In the genomic region with DNA sequence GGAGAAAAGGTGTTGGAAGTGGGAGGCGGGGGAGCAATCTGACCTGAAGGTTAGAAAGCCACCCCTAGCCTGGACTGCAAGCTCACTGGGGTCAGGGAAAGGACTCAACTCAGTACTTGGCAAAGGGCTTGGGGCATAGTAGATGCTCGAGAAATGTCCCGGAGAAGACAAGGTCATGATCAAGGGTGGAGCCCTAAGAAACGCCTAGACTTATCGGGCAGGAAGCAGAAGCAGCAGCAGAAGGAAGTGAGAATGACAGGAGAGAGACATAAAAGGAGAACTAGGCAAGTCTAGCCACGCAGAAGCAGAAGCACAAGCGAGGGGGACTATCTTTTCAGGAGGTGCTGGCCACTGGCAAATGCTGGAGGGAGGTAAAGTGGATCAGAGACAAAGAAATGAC, we compare ENCODE assay signal across 8 cellular contexts. TPM values are rescaled to one million over a fixed set of nuclear protein-coding genes. Genes with fewer than 3 reads are reported as not detected.
DNase-seq lines count a peak whose midpoint lies in the region; ATAC-seq, FAIRE-seq and TF ChIP-seq lines count a peak whose summit lies in the region.

No MANE protein-coding gene starts in this region.

- DNase-seq in GM10248 (ENCODE audit: extremely low spot score) (peak; percentile 71), keratinocyte (ENCODE audit: low read depth, low spot score) (no peak), DMS79 treated with DMSO at 0.1 percent for 48 hours (lab: John Stamatoyannopoulos, UW) (no peak), MM.1S (no peak), NCI-H2107 (lab: John Stamatoyannopoulos, UW) (no peak), Calu3 (no peak)

- dilution Hi-C loops in keratinocyte (cut with MboI; ENCODE audit: extremely low pct_ligation_motif_present, low sequenced_read_pairs), result no loop called here

- TF ChIP-seq CTCF in GM10248 (IDR thresholded peaks at IDR 0.05; ENCODE audit: control extremely low read depth, extremely low read depth, low read depth, missing control alignments) (no peak), OCI-LY3 (IDR thresholded peaks at IDR 0.05; ENCODE audit: low read depth, low read length) (no peak), keratinocyte (optimal IDR thresholded peaks at IDR 0.05 in 1 of 3, IDR thresholded peaks at IDR 0.05 in 1 of 3, conservative IDR thresholded peaks at IDR 0.05 in 1 of 3; ENCODE audit: extremely low read depth in 1 of 3, insufficient read depth in 2 of 3, low read length in 3 of 3) (no peak), MM.1S (IDR thresholded peaks at IDR 0.05; ENCODE audit: low read length) (no peak), Calu3 (IDR thresholded peaks at IDR 0.05; ENCODE audit: unreplicated experiment) (no peak)

- peaks cover 3% of the 10 kb centered on the region for H3K9me3 Mint-ChIP-seq in Calu3 (ENCODE audit: low read depth, unreplicated experiment)

- H3K79me2 ChIP-seq in OCI-LY3 (ENCODE audit: low read length) (peaks cover 96% of the 10 kb centered on the region), keratinocyte (ENCODE audit: control insufficient read depth, insufficient read depth, low read length) (peaks cover 95% of the 10 kb centered on the region), MM.1S (ENCODE audit: low read length) (no peaks in the 10 kb centered on the region)

- POLR2A ChIA-PET in GM10248 (lab: Yijun Ruan, JAX), result no interaction called here

- no peak overlapping the region for H2AFZ ChIP-seq in OCI-LY3 (ENCODE audit: low read depth, low read length)
- H2AFZ ChIP-seq in keratinocyte (ENCODE audit: control insufficient read depth, low read length), result no peak overlapping the region
- H2AFZ ChIP-seq in MM.1S (ENCODE audit: low read length), result no peak overlapping the region

- H4K20me1 ChIP-seq in OCI-LY3 (ENCODE audit: insufficient read depth, low read length) (peaks cover 56% of the 10 kb centered on the region), keratinocyte (ENCODE audit: control insufficient read depth, extremely low read depth, insufficient read depth, low read length) (peaks cover 18% of the 10 kb centered on the region), MM.1S (ENCODE audit: insufficient read depth, low read length) (no peaks in the 10 kb centered on the region)

- no TSS peak for BruUV-seq in Calu3 (replicated peaks; lab: Mats Ljungman, UMichigan)

- H3K4me2 ChIP-seq in OCI-LY3 (ENCODE audit: low read length) (peak overlapping the region; percentile 63), keratinocyte (ENCODE audit: control insufficient read depth, extremely low read depth, insufficient read depth, low read depth, low read length) (peak overlapping the region; percentile 17), MM.1S (ENCODE audit: low read depth, low read length) (no peak overlapping the region)

- H3K27ac ChIP-seq in OCI-LY3 (ENCODE audit: low read length), result peak overlapping the region; percentile 91
- H3K27ac ChIP-seq in keratinocyte (ENCODE audit: control insufficient read depth, insufficient read depth, low read length), result no peak overlapping the region
- no peak overlapping the region for H3K27ac ChIP-seq in MM.1S (ENCODE audit: low read length)

- no peak for FAIRE-seq in keratinocyte (lab: Jason Lieb, UNC)

- H3K4me3 ChIP-seq in OCI-LY3 (ENCODE audit: low read length), result peak overlapping the region; percentile 44
- no peak overlapping the region for H3K4me3 ChIP-seq in keratinocyte (ENCODE audit: control insufficient read depth in 2 of 3, extremely low read depth in 1 of 3, insufficient read depth in 2 of 3, low read depth in 1 of 3, low read length in 3 of 3)
- no peak overlapping the region for H3K4me3 ChIP-seq in MM.1S (ENCODE audit: low read length)

- CTCF ChIA-PET in GM10248 (lab: Yijun Ruan, JAX), result interaction anchor here (1.2 to 3.5 kb wide), 5 partner anchors 8 to 102 kb away, joined by 3 to 18 read pairs (median 10); no protein-coding TSS in a partner anchor
- CTCF ChIA-PET in Calu3 (lab: Charles Lee), result no interaction called here

- H3K9me3 ChIP-seq in OCI-LY3 (ENCODE audit: insufficient read depth, low read length) (peaks cover 42% of the 10 kb centered on the region), keratinocyte (ENCODE audit: control insufficient read depth, low read depth, low read length) (no peaks in the 10 kb centered on the region), MM.1S (replicated peaks; ENCODE audit: insufficient read depth, low read length) (no peaks in the 10 kb centered on the region)

- H3K4me1 ChIP-seq in OCI-LY3 (ENCODE audit: low read length) (peaks cover 75% of the 10 kb centered on the region), keratinocyte (ENCODE audit: control insufficient read depth, extremely low read depth, insufficient read depth, low read length) (peaks cover 19% of the 10 kb centered on the region), MM.1S (ENCODE audit: low read length) (no peaks in the 10 kb centered on the region)

- peaks cover 29% of the 10 kb centered on the region for H3K36me3 Mint-ChIP-seq in Calu3 (ENCODE audit: insufficient read depth, unreplicated experiment)

- H3K36me3 ChIP-seq in OCI-LY3 (replicated peaks; ENCODE audit: low read depth, low read length) (peaks cover 88% of the 10 kb centered on the region), keratinocyte (ENCODE audit: control insufficient read depth in 2 of 2, extremely low read depth in 1 of 2, insufficient read depth in 2 of 2, low read length in 2 of 2) (peaks cover 10 to 25% of the 10 kb centered on the region in 2 experiments), MM.1S (replicated peaks; ENCODE audit: insufficient read depth, low read length) (no peaks in the 10 kb centered on the region)

- H3K27ac Mint-ChIP-seq in Calu3 (ENCODE audit: unreplicated experiment), result no peak overlapping the region

- no peaks in the 10 kb centered on the region for H3K27me3 Mint-ChIP-seq in Calu3 (ENCODE audit: unreplicated experiment)

- H3K9ac ChIP-seq in OCI-LY3 (ENCODE audit: low read length) (peak overlapping the region; percentile 44), keratinocyte (ENCODE audit: control insufficient read depth, extremely low read depth, insufficient read depth, low read length) (no peak overlapping the region), MM.1S (ENCODE audit: low read length) (no peak overlapping the region)

- intact Hi-C loops in Calu3 (cut with micrococcal nuclease; ENCODE audit: unreplicated experiment), result no loop called here

- H3F3A ChIP-seq in MM.1S (ENCODE audit: insufficient read depth, low read length), result no peaks in the 10 kb centered on the region

- no peaks in the 10 kb centered on the region for H3K27me3 ChIP-seq in OCI-LY3 (ENCODE audit: low read depth, low read length)
- H3K27me3 ChIP-seq in keratinocyte (ENCODE audit: control insufficient read depth, extremely low read depth, insufficient read depth, low read length), result no peaks in the 10 kb centered on the region
- no peaks in the 10 kb centered on the region for H3K27me3 ChIP-seq in MM.1S (replicated peaks; ENCODE audit: insufficient read depth, low read length)

- H3K4me3 Mint-ChIP-seq in Calu3 (ENCODE audit: low read depth, unreplicated experiment), result no peak overlapping the region

- no peaks in the 10 kb centered on the region for H3K9me2 ChIP-seq in MM.1S (replicated peaks; ENCODE audit: insufficient read depth, low read length)

- peaks cover 3% of the 10 kb centered on the region for H3K9me1 ChIP-seq in keratinocyte (ENCODE audit: control insufficient read depth, extremely low read depth, insufficient read depth, low read length)

- peaks cover 62% of the 10 kb centered on the region for H3K4me1 Mint-ChIP-seq in Calu3 (ENCODE audit: low read depth, unreplicated experiment)

- peak; percentile 56 for ATAC-seq in GM21526 (IDR thresholded peaks at IDR 0.05; ENCODE audit: low FRiP score, unreplicated experiment)

RNA-seq across cellular contexts. Expression of a gene that starts 10.2 kb away (rescaled TPM):
- polyA plus RNA-seq in keratinocyte, result 60.2 to 197 TPM (median 116 TPM) in 3 replicates
- polyA plus RNA-seq in keratinocyte (2011; ENCODE audit: low read depth), result 24.3 TPM
- polyA plus RNA-seq in keratinocyte (2011; cell fraction: cytosol; rRNA removed), result 135 and 202 TPM in 2 replicates
- 40.2 and 49.9 TPM in 2 replicates for polyA plus RNA-seq in keratinocyte (2011; cell fraction: nucleus; rRNA removed)
- polyA plus RNA-seq in keratinocyte (2012; ENCODE audit: low replicate concordance), result 47.5 and 313 TPM in 2 replicates
- 66.0 to 188 TPM (median 80.8 TPM) in 3 replicates for polyA minus RNA-seq in keratinocyte
- 85.4 TPM for polyA minus RNA-seq in keratinocyte (2011; cell fraction: cytosol; rRNA and poly(A)+ RNA removed)
- 16.2 and 21.6 TPM in 2 replicates for polyA minus RNA-seq in keratinocyte (2011; cell fraction: nucleus; rRNA and poly(A)+ RNA removed)
- total RNA-seq in Calu3 (2022), result 312 and 343 TPM in 2 replicates

RNA-seq across cellular contexts. Expression of a gene that starts 40.6 kb away (rescaled TPM):
- polyA plus RNA-seq in keratinocyte, result 27.5 to 36.8 TPM (median 35.6 TPM) in 3 replicates
- polyA plus RNA-seq in keratinocyte (2011; ENCODE audit: low read depth), result 16.3 TPM
- 21.7 and 34.5 TPM in 2 replicates for polyA plus RNA-seq in keratinocyte (2011; cell fraction: cytosol; rRNA removed)
- polyA plus RNA-seq in keratinocyte (2011; cell fraction: nucleus; rRNA removed), result 69.7 and 73.8 TPM in 2 replicates
- polyA plus RNA-seq in keratinocyte (2012; ENCODE audit: low replicate concordance), result 25.8 and 35.8 TPM in 2 replicates
- polyA minus RNA-seq in keratinocyte, result 43.4 to 52.8 TPM (median 49.9 TPM) in 3 replicates
- polyA minus RNA-seq in keratinocyte (2011; cell fraction: cytosol; rRNA and poly(A)+ RNA removed), result 85.8 TPM
- polyA minus RNA-seq in keratinocyte (2011; cell fraction: nucleus; rRNA and poly(A)+ RNA removed), result 72.9 and 83.9 TPM in 2 replicates
- 90.4 and 93.6 TPM in 2 replicates for total RNA-seq in Calu3 (2022)
